Comparison of ENCODE assay signal across 9 cellular contexts in genomic region chr18:45275367-45276113, GRCh38.
DNase-seq lines count a peak whose midpoint lies in the region; ATAC-seq and TF ChIP-seq lines count a peak whose summit lies in the region.
"Had no signal": no experiment of that assay in that cellular context is flagged by ENCODE, and none has a peak within 500 bp of the region (broad histone marks: within the 10 kb centered on the region; RNA-seq: fewer than 3 reads in every experiment).

No MANE protein-coding gene starts in this region.

- DNase-seq in NCI-H2196 (lab: John Stamatoyannopoulos, UW; ENCODE audit: unreplicated experiment): peak; percentile 16
- DNase-seq in NCI-H2196 treated with DMSO at 0.1 percent for 48 hours (lab: John Stamatoyannopoulos, UW; ENCODE audit: unreplicated experiment): no peak
- DNase-seq in NCI-H460 (ENCODE audit: extremely low read depth, low read depth): peak; percentile 6
- DNase-seq in dorsolateral prefrontal cortex: no peak
- DNase-seq in retinal pigment epithelial cell (ENCODE audit: low read depth): no peak
- no peak for DNase-seq in posterior cingulate gyrus
- no peak for DNase-seq in DMS79 treated with DMSO at 0.1 percent for 48 hours (lab: John Stamatoyannopoulos, UW)

- no peak overlapping the region for H3K4me3 ChIP-seq in dorsolateral prefrontal cortex
- no peak overlapping the region for H3K4me3 ChIP-seq in retinal pigment epithelial cell (ENCODE audit: low read length)

- no peak for ATAC-seq in HG02870 (IDR thresholded peaks at IDR 0.05; ENCODE audit: unreplicated experiment)
- ATAC-seq: naive thymus-derived CD8-positive, alpha-beta T cell had no signal

- TF ChIP-seq CTCF in dorsolateral prefrontal cortex (IDR thresholded peaks at IDR 0.05 in 54 of 56, conservative IDR thresholded peaks at IDR 0.05 in 2 of 56; ENCODE audit: low read depth in 1 of 56, partially characterized antibody in 56 of 56) (peak in 54 of 56 donors; percentile 24 to 63 (median 48)), retinal pigment epithelial cell (conservative IDR thresholded peaks at IDR 0.05; ENCODE audit: low read depth, low read length) (peak; percentile 77)

- H3K27ac ChIP-seq in dorsolateral prefrontal cortex: no peak overlapping the region

- intact Hi-C loops in dorsolateral prefrontal cortex (cut with DNase I) (no loop called here), posterior cingulate gyrus (cut with DNase I) (no loop called here)

- no peaks in the 10 kb centered on the region for H3K27me3 ChIP-seq in dorsolateral prefrontal cortex

Comparison
In these comparisons a context has a peak if more than half of its experiments do, and no peak if none do; other contexts are left out.
1. DNase-seq: peak in NCI-H2196 (single experiment) and NCI-H460 (single experiment); none in NCI-H2196 treated with DMSO at 0.1 percent for 48 hours (single experiment), dorsolateral prefrontal cortex (0 of 10), retinal pigment epithelial cell (single experiment), posterior cingulate gyrus (0 of 10) and DMS79 treated with DMSO at 0.1 percent for 48 hours (single experiment).